ENCODE assay signal across 32 cellular contexts in the genomic region with DNA sequence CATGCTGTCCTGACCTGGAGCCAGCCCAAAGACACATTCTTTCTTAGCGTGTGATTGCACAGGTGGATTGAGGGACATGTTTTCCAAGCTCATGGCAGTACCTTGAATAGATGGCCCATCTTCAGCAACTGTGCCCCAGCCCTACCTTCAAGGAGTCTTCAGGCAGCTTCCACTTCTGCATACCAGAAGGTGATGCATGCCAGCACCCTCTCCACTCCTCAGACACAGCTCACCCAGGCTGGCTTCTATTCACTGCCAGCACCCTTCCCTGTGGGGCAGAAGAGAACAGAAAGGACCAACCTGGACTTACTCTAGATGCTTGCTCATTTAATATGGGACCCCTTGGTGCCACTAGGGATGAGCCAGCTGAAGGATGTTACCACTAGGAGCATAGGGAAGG.
"Had no signal": no experiment of that assay in that cellular context is flagged by ENCODE, and none has a peak within 500 bp of the region (broad histone marks: within the 10 kb centered on the region; RNA-seq: fewer than 3 reads in every experiment).

No MANE protein-coding gene starts in this region.

- DNase-seq: activated effector memory CD4-positive, alpha-beta T cell treated with anti-CD3 and anti-CD28 coated beads, Interleukin-2, amount 50 U/mL, for 16 hours; activated gamma-delta T cell; activated gamma-delta T cell treated with Interleukin-2 at 50 U/mL for 16 hours; activated naive CD4-positive, alpha-beta T cell; activated naive CD4-positive, alpha-beta T cell treated with anti-CD3 and anti-CD28 coated beads for 36 hours; activated naive CD4-positive, alpha-beta T cell treated with anti-CD3 and anti-CD28 coated beads, Interleukin-2, amount 10 ng/mL, durations not matched to agents 7 days and 5 days; activated naive CD4-positive, alpha-beta T cell treated with anti-CD3 and anti-CD28 coated beads, Interleukin-2, amount 50 U/mL, for 16 hours; activated naive CD4-positive, alpha-beta T cell treated with Interleukin-2 at 50 U/mL for 16 hours; activated naive CD8-positive, alpha-beta T cell treated with anti-CD3 and anti-CD28 coated beads for 36 hours; activated naive CD8-positive, alpha-beta T cell treated with anti-CD3 and anti-CD28 coated beads, Interleukin-2, amount 10 ng/mL, durations not matched to agents 7 days and 5 days; activated naive CD8-positive, alpha-beta T cell treated with anti-CD3 and anti-CD28 coated beads, Interleukin-2, amount 50 U/mL, for 24 hours; activated T-cell treated with anti-CD3 and anti-CD28 coated beads for 4 hours; activated T-cell treated with anti-CD3 and anti-CD28 coated beads, Interleukin-2, amount 50 U/mL, for 1 hour; activated T-cell treated with anti-CD3 and anti-CD28 coated beads, Interleukin-2, amount 50 U/mL, for 24 hours; activated T-cell treated with anti-CD3 and anti-CD28 coated beads, Interleukin-2, amount 50 U/mL, for 4 hours; activated T-cell treated with anti-CD3 and anti-CD28 coated beads, Interleukin-2, amount 50 U/mL, for 48 hours; activated T-cell treated with anti-CD3 and anti-CD28 coated beads, Interleukin-2, amount 50 U/mL, for 72 hours; adrenal gland; amniotic stem cell; amygdala; anterior cingulate cortex; body of pancreas; brain microvascular endothelial cell; caudate nucleus; central memory CD4-positive, alpha-beta T cell; cerebellar nuclear complex had no signal

- H3K9me3 ChIP-seq: adrenal gland, ascending aorta, body of pancreas, breast epithelium had no signal

- FAIRE-seq: astrocyte had no signal

- H3K4me1 ChIP-seq: adrenal gland, ascending aorta, body of pancreas, breast epithelium had no signal

- H3K27me3 ChIP-seq: adrenal gland, ascending aorta, body of pancreas, brain microvascular endothelial cell, cardiac muscle cell had no signal

- H3K27ac ChIP-seq: adrenal gland, ascending aorta, body of pancreas, brain microvascular endothelial cell, breast epithelium, cardiac muscle cell had no signal

- ATAC-seq: activated naive CD4-positive, alpha-beta T cell treated with anti-CD3 and anti-CD28 coated beads, Interleukin-2, amount 50 U/mL, for 72 hours; activated naive CD8-positive, alpha-beta T cell treated with anti-CD3 and anti-CD28 coated beads, Interleukin-2, amount 50 U/mL, for 24 hours; activated T-cell treated with anti-CD3 and anti-CD28 coated beads, Interleukin-2, amount 50 U/mL, for 4 hours; activated T-cell treated with anti-CD3 and anti-CD28 coated beads, Interleukin-2, amount 50 U/mL, for 72 hours; activated T-helper 17 cell treated with anti-CD3 and anti-CD28 coated beads, Interleukin-2, amount 50 U/mL, for 72 hours; body of pancreas had no signal

- H3K36me3 ChIP-seq: adrenal gland, ascending aorta, brain microvascular endothelial cell, breast epithelium, cardiac muscle cell had no signal

- H3K4me3 ChIP-seq: adrenal gland, ascending aorta, body of pancreas, breast epithelium, cardiac muscle cell had no signal
